ENCODE assay signal across 9 cellular contexts in genomic region chr12:11651377-11651776, GRCh38. TPM values are rescaled to one million over a fixed set of nuclear protein-coding genes. Genes with fewer than 3 reads are reported as not detected.
DNase-seq lines count a peak whose midpoint lies in the region; ATAC-seq, FAIRE-seq and TF ChIP-seq lines count a peak whose summit lies in the region.
"Had no signal": no experiment of that assay in that cellular context is flagged by ENCODE, and none has a peak within 500 bp of the region (broad histone marks: within the 10 kb centered on the region; RNA-seq: fewer than 3 reads in every experiment).

No MANE protein-coding gene starts in this region.

- no peak overlapping the region for H2AFZ ChIP-seq in GM12878 (ENCODE audit: control insufficient read depth, low read depth, low read length)

- TF ChIP-seq CTCF in GM12878 (IDR thresholded peaks at IDR 0.05 in 2 of 3, conservative IDR thresholded peaks at IDR 0.05 in 1 of 3; ENCODE audit: control insufficient read depth in 2 of 3, extremely low read depth in 1 of 3, insufficient read depth in 1 of 3, low read depth in 3 of 3, low read length in 3 of 3) (no peak), lower lobe of right lung (IDR thresholded peaks at IDR 0.05) (no peak), transverse colon (IDR thresholded peaks at IDR 0.05) (no peak)

- H3K9ac ChIP-seq in GM12878 (ENCODE audit: control insufficient read depth, insufficient read depth, low read length): peak overlapping the region; percentile 98

- TF ChIP-seq RAD21 in GM12878 (IDR thresholded peaks at IDR 0.05; ENCODE audit: insufficient read depth, low read depth, low read length): no peak

- no TSS peak for BruUV-seq in GM12878 (replicated peaks; lab: Mats Ljungman, UMichigan)

- no peak for DNase-seq in activated T-cell treated with anti-CD3 and anti-CD28 coated beads, Interleukin-2, amount 50 U/mL, for 72 hours
- no peak for DNase-seq in activated T-cell treated with anti-CD3 and anti-CD28 coated beads, Interleukin-2, amount 50 U/mL, for 48 hours
- DNase-seq in GM12878 (ENCODE audit: low read depth, low spot score): no peak
- DNase-seq in lower lobe of right lung: no peak
- DNase-seq in transverse colon: no peak
- no peak for DNase-seq in effector CD8-positive, alpha-beta T cell (lab: John Stamatoyannopoulos, UW)
- no peak for DNase-seq in NCI-H2196 treated with DMSO at 0.1 percent for 48 hours (lab: John Stamatoyannopoulos, UW; ENCODE audit: unreplicated experiment)

- CTCF ChIA-PET in GM12878 (lab: Yijun Ruan, JAX): interaction anchor here (0.7 kb wide), 1 partner anchor 73 kb away, joined by 3 read pairs; no protein-coding TSS in a partner anchor

- H3K27me3 Mint-ChIP-seq in activated T-cell treated with anti-CD3 and anti-CD28 coated beads, Interleukin-2, amount 50 U/mL, for 72 hours (ENCODE audit: low read depth): no peaks in the 10 kb centered on the region

- H3K36me3 ChIP-seq in GM12878 (ENCODE audit: control insufficient read depth in 2 of 2, insufficient read depth in 2 of 2, low read length in 1 of 2): no peaks in the 10 kb centered on the region; a peak in 2 of 4 replicates
- H3K36me3 ChIP-seq in lower lobe of right lung: no peaks in the 10 kb centered on the region
- H3K36me3 ChIP-seq in transverse colon: no peaks in the 10 kb centered on the region

- in situ Hi-C loops in GM12878 (cut with MboI) (loop anchor here (5.0 kb wide), 4 partner anchors 76 to 376 kb away; no protein-coding TSS in a partner anchor), transverse colon (cut with MboI; ENCODE audit: low pct_ligation_motif_present in 1 of 4, low pct_unique_long_range_greater_than_20kb in 1 of 4, low sequenced_read_pairs in 3 of 4) (no loop called here)

- WGBS in GM12878 (ENCODE audit: insufficient coverage, insufficient replicate concordance, low lambda C conversion rate, missing lambda C conversion rate): 2% methylated on average over 5 of the region's 5 CpGs
- WGBS in transverse colon (ENCODE audit: low coverage in 1 of 2), 2 donors: 5 to 8% methylated on average over 5 of the region's 5 CpGs

- H3K9me3 ChIP-seq in GM12878 (replicated peaks; ENCODE audit: control insufficient read depth, insufficient read depth, low read length) (no peaks in the 10 kb centered on the region), lower lobe of right lung (no peaks in the 10 kb centered on the region), transverse colon (no peaks in the 10 kb centered on the region)

- TF ChIP-seq POLR2A in GM12878 (IDR thresholded peaks at IDR 0.05; ENCODE audit: low read depth, low read length): no peak
- TF ChIP-seq POLR2A in transverse colon (IDR thresholded peaks at IDR 0.05): no peak

- no peaks in the 10 kb centered on the region; the same call in 1 of the 2 replicates for H4K20me1 ChIP-seq in GM12878 (ENCODE audit: control insufficient read depth, insufficient read depth)

- POLR2A ChIA-PET in GM12878 (lab: Charles Lee): no interaction called here

- SMC1A ChIA-PET in GM12878 (lab: Charles Lee; ENCODE audit: uncharacterized antibody, unreplicated experiment): no interaction called here

- peaks cover 16 to 17% of the 10 kb centered on the region in 2 donors for H3K36me3 Mint-ChIP-seq in activated T-cell treated with anti-CD3 and anti-CD28 coated beads, Interleukin-2, amount 50 U/mL, for 72 hours (ENCODE audit: insufficient read depth in 2 of 2)

- H3K4me3 ChIP-seq in GM12878 (peak overlapping the region; percentile 85), lower lobe of right lung (peak overlapping the region; percentile 82), transverse colon (peak overlapping the region; percentile 77 to 97 (median 84))

- H3K79me2 ChIP-seq in GM12878 (ENCODE audit: control insufficient read depth, insufficient read depth, low read length): peaks cover 73% of the 10 kb centered on the region

- no peak for ATAC-seq in activated T-cell treated with anti-CD3 and anti-CD28 coated beads, Interleukin-2, amount 50 U/mL, for 72 hours (replicated peaks in 1 of 2)
- ATAC-seq in GM12878: no peak
- no peak for ATAC-seq in lower lobe of right lung
- no peak for ATAC-seq in HG02981 (IDR thresholded peaks at IDR 0.05; ENCODE audit: unreplicated experiment)

- no peaks in the 10 kb centered on the region for H3K9me3 Mint-ChIP-seq in activated T-cell treated with anti-CD3 and anti-CD28 coated beads, Interleukin-2, amount 50 U/mL, for 72 hours

- peak overlapping the region; percentile 86 for H3K4me2 ChIP-seq in GM12878 (ENCODE audit: control insufficient read depth, insufficient read depth)

- peaks cover 56% of the 10 kb centered on the region for H3K4me1 Mint-ChIP-seq in activated T-cell treated with anti-CD3 and anti-CD28 coated beads, Interleukin-2, amount 50 U/mL, for 72 hours (ENCODE audit: low read depth)

- H3K4me3 Mint-ChIP-seq in activated T-cell treated with anti-CD3 and anti-CD28 coated beads, Interleukin-2, amount 50 U/mL, for 72 hours: peak overlapping the region; percentile 93 to 98

- TF ChIP-seq EP300 in GM12878 (IDR thresholded peaks at IDR 0.05; ENCODE audit: borderline replicate concordance in 1 of 2, control insufficient read depth in 1 of 2, low read depth in 2 of 2, low read length in 2 of 2): no peak
- no peak for TF ChIP-seq EP300 in transverse colon (IDR thresholded peaks at IDR 0.05; ENCODE audit: low read depth)

- FAIRE-seq in GM12878 (lab: Jason Lieb, UNC): no peak
- FAIRE-seq: D721Med had no signal

- H3K27ac ChIP-seq in GM12878 (ENCODE audit: control insufficient read depth, insufficient read depth) (peak overlapping the region; percentile 99), lower lobe of right lung (peak overlapping the region; percentile 96), transverse colon (peak overlapping the region; percentile 96 to 99 (median 98))

- peak overlapping the region; percentile 100 for H3K27ac Mint-ChIP-seq in activated T-cell treated with anti-CD3 and anti-CD28 coated beads, Interleukin-2, amount 50 U/mL, for 72 hours

- intact Hi-C loops in GM12878 (cut with micrococcal nuclease; ENCODE audit: unreplicated experiment) (loop anchor here (5.0 to 10.0 kb wide), 2 partner anchors 361 to 1073 kb away; no protein-coding TSS in a partner anchor), lower lobe of right lung (cut with DNase I) (no loop called here), transverse colon (cut with DNase I; ENCODE audit: low total_unique reads) (loop anchor here (10.0 kb wide), 2 partner anchors 53 to 203 kb away; no protein-coding TSS in a partner anchor)

- RAD21 ChIA-PET in GM12878 (lab: Charles Lee; ENCODE audit: unreplicated experiment): interaction anchor here (1.6 to 2.5 kb wide), 2 partner anchors 79 to 99 kb away, joined by 5 to 10 read pairs; no protein-coding TSS in a partner anchor

- H3K4me1 ChIP-seq in GM12878 (ENCODE audit: control insufficient read depth, insufficient read depth, low read length) (peaks cover 14% of the 10 kb centered on the region), lower lobe of right lung (peaks cover 50% of the 10 kb centered on the region), transverse colon (peaks cover 13 to 53% (median 23%) of the 10 kb centered on the region in 4 donors)

- H3K27me3 ChIP-seq in GM12878 (replicated peaks in 1 of 2; ENCODE audit: control insufficient read depth in 2 of 2, insufficient read depth in 2 of 2, low read length in 1 of 2): no peaks in the 10 kb centered on the region
- H3K27me3 ChIP-seq in lower lobe of right lung (ENCODE audit: low read depth): no peaks in the 10 kb centered on the region
- no peaks in the 10 kb centered on the region for H3K27me3 ChIP-seq in transverse colon

TF ChIP-seq in GM12878, 131 proteins besides CTCF, POLR2A, EP300 and RAD21 (continues in another document):
- TF ChIP-seq SIN3A (IDR thresholded peaks at IDR 0.05; ENCODE audit: low read depth, low read length) (0 out of 2 replicates have a peak, but pooled peaks have one; percentile 25), ZNF24 (IDR thresholded peaks at IDR 0.05) (no peak), CBFB (IDR thresholded peaks at IDR 0.05; ENCODE audit: low read depth) (0 out of 2 replicates have a peak, but pooled peaks have one; percentile 3), PAX8 (IDR thresholded peaks at IDR 0.05) (0 out of 2 replicates have a peak, but pooled peaks have one; percentile 6), CEBPB (IDR thresholded peaks at IDR 0.05; ENCODE audit: borderline replicate concordance in 1 of 2, low read depth in 2 of 2, low read length in 2 of 2) (peak in 1 of 2 experiments; percentile 25; a peak in 1 of 4 replicates), IRF4 (IDR thresholded peaks at IDR 0.05; ENCODE audit: low read depth, low read length) (no peak)

RNA-seq across cellular contexts. Expression of gene ETV6, which starts 1.9 kb away (rescaled TPM):
- 100 to 1,000 TPM; 102 to 110 TPM for total RNA-seq in activated T-cell treated with anti-CD3 and anti-CD28 coated beads, Interleukin-2, amount 50 U/mL, for 72 hours
- total RNA-seq in GM12878 (2013; cell fraction: nucleolus; rRNA removed): 109 and 115 TPM in 2 replicates
- total RNA-seq in GM12878 (2014; rRNA removed) (24.0 and 24.9 TPM in 2 replicates), GM12878 (2014; rRNA removed; fragmentation: Illumina TruSeq; extraction: Trizol) (26.3 and 28.4 TPM in 2 replicates), GM12878 (2021) (69.7 and 74.8 TPM in 2 replicates), lower lobe of right lung (48.4 TPM), transverse colon (10 to 100 TPM; 19.9 to 47.9 (median 41.0) TPM)
- polyA plus RNA-seq in GM12878 (2011; ENCODE audit: low read depth): 18.0 TPM
- polyA plus RNA-seq in GM12878 (2011; rRNA removed) (27.2 and 29.7 TPM in 2 replicates), GM12878 (2014; fragmentation: Illumina TruSeq; extraction: Trizol) (32.6 and 34.6 TPM in 2 replicates), GM12878 (2014; fragmentation: Nextera tagmentation; extraction: Ambion mirVana) (10 to 100 TPM in 1 of 2 experiments, 1 to 10 TPM in 1; 6.6 to 10.4 TPM), GM12878 (2014; rRNA removed) (25.1 and 26.3 TPM in 2 replicates), GM12878 (2016; fragmentation: Nextera tagmentation; extraction: Ambion mirVana) (10 to 100 TPM in 1 of 2 experiments, 1 to 10 TPM in 1; 7.8 to 12.5 TPM)
- polyA plus RNA-seq in GM12878 (2011; cell fraction: cytosol; rRNA removed): 21.0 and 26.5 TPM in 2 replicates
- 53.6 and 57.2 TPM in 2 replicates for polyA plus RNA-seq in GM12878 (2011; cell fraction: nucleus; rRNA removed)
- 22.0 and 25.1 TPM in 2 replicates for polyA plus RNA-seq in GM12878 (2012)
- 52.2 and 65.0 TPM in 2 replicates for polyA minus RNA-seq in GM12878 (2011; rRNA and poly(A)+ RNA removed)
- polyA minus RNA-seq in GM12878 (2011; cell fraction: cytosol; rRNA and poly(A)+ RNA removed): 23.9 and 25.7 TPM in 2 replicates
- polyA minus RNA-seq in GM12878 (2011; cell fraction: nucleus; rRNA and poly(A)+ RNA removed): 74.2 and 133 TPM in 2 replicates
